Comparison of ENCODE assay signal across 11 cellular contexts in the genomic region with DNA sequence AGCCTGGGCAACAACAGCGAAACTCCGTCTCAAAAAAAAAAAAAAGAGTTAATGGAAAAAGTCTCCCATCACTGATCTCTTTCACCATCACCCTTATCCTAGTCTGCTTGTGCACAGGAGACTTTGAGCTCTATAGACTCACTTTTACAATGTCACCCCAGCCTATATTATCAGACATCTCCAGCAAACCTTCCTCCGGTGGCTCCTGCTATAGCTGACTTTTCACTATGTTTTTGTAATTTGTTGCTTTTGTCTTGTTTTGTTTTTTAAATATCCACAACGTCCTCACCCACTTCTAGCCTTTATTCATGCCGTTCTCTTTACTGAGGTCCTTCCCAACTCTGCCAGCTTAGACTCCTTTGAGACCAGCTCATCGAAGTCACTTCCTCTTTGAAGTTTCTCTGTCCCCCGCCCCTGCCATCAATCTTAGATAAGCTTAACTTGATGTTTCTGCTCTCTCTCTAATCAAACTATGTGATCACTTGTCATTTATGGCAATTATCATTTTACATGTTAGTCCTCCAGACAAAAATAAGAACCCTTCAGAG.
DNase-seq lines count a peak whose midpoint lies in the region; ATAC-seq, FAIRE-seq and TF ChIP-seq lines count a peak whose summit lies in the region.
"Had no signal": no experiment of that assay in that cellular context is flagged by ENCODE, and none has a peak within 500 bp of the region (broad histone marks: within the 10 kb centered on the region; RNA-seq: fewer than 3 reads in every experiment).

No MANE protein-coding gene starts in this region.

- DNase-seq in HepG2 (ENCODE audit: low spot score) (no peak), right lobe of liver (no peak), RPMI8226 (peak; percentile 52), endothelial cell of umbilical vein (ENCODE audit: low read depth, low spot score) (no peak), thyroid gland (no peak), retina (no peak)
- DNase-seq: dermis blood vessel endothelial cell; stimulated activated naive CD4-positive, alpha-beta T cell treated with Interleukin-2 at 50 U/mL for 16 hours had no signal

- peak overlapping the region; percentile 75 for H2AFZ ChIP-seq in HepG2 (ENCODE audit: low read length)
- peak overlapping the region; percentile 47 for H2AFZ ChIP-seq in endothelial cell of umbilical vein (ENCODE audit: low read depth, low read length)

- POLR2A ChIA-PET in HepG2 (lab: Yijun Ruan, JAX) (interaction anchor here (0.7 to 1.5 kb wide), 6 partner anchors 8 to 82 kb away, joined by 3 to 19 read pairs (median 9); a partner anchor contains a TSS), endothelial cell of umbilical vein (lab: Charles Lee) (interaction anchor here (0.6 to 0.7 kb wide), 2 partner anchors 65 to 83 kb away, joined by 3 read pairs; a partner anchor contains a TSS)

- H3K27ac ChIP-seq in HepG2 (ENCODE audit: extremely low read length, insufficient read depth, low read length) (peak overlapping the region; percentile 57), right lobe of liver (no peak overlapping the region), endothelial cell of umbilical vein (ENCODE audit: insufficient read depth, low read depth, low read length) (no peak overlapping the region), thyroid gland (peak overlapping the region in 2 of 3 donors; percentile 0 to 43)

- H3K9me3 ChIP-seq in HepG2 (ENCODE audit: low read length) = no peaks in the 10 kb centered on the region
- H3K9me3 ChIP-seq in right lobe of liver = no peaks in the 10 kb centered on the region
- no peaks in the 10 kb centered on the region for H3K9me3 ChIP-seq in endothelial cell of umbilical vein (replicated peaks; ENCODE audit: control insufficient read depth, insufficient read depth, low read length)
- H3K9me3 ChIP-seq in thyroid gland = no peaks in the 10 kb centered on the region

- 12% methylated on average over 7 of the region's 7 CpGs for WGBS in HepG2 (ENCODE audit: low lambda C conversion rate)
- WGBS in right lobe of liver (ENCODE audit: insufficient coverage, low coverage, low lambda C conversion rate, missing lambda C conversion rate) = 68% methylated on average over 7 of the region's 7 CpGs
- 63 to 65% methylated on average over 7 of the region's 7 CpGs for WGBS in thyroid gland, 2 donors

- FAIRE-seq in HepG2 (lab: Jason Lieb, UNC) (no peak), endothelial cell of umbilical vein (lab: Jason Lieb, UNC) (no peak)
- FAIRE-seq: G401.6 had no signal

- dilution Hi-C loops in endothelial cell of umbilical vein (cut with MboI; ENCODE audit: extremely low pct_ligation_motif_present, low sequenced_read_pairs) = loop anchor here (25.0 kb wide), 1 partner anchor 95 kb away; a partner anchor contains a TSS

- H4K20me1 ChIP-seq in HepG2 (ENCODE audit: insufficient read depth, low read length) (no peaks in the 10 kb centered on the region), endothelial cell of umbilical vein (replicated peaks; ENCODE audit: control insufficient read depth, extremely low read depth, insufficient read depth, low read length) (no peaks in the 10 kb centered on the region)

- BruUV-seq in HepG2 (replicated peaks; lab: Mats Ljungman, UMichigan) (no TSS peak), endothelial cell of umbilical vein (replicated peaks; lab: Mats Ljungman, UMichigan) (no TSS peak)

- peak overlapping the region in 1 of 3 experiments; percentile 24; a peak in 1 of 6 replicates for H3K4me3 ChIP-seq in HepG2 (replicated peaks in 1 of 3; ENCODE audit: insufficient read depth in 1 of 3, low read depth in 2 of 3, low read length in 3 of 3)
- H3K4me3 ChIP-seq in right lobe of liver = no peak overlapping the region
- no peak overlapping the region for H3K4me3 ChIP-seq in endothelial cell of umbilical vein (replicated peaks in 1 of 3; ENCODE audit: insufficient read depth in 1 of 3, low read depth in 1 of 3, low read length in 3 of 3)
- no peak overlapping the region for H3K4me3 ChIP-seq in thyroid gland (replicated peaks in 1 of 3)

- in situ Hi-C loops in HepG2 (cut with HindIII; ENCODE audit: extremely low pct_ligation_motif_present, low pct_unique_long_range_greater_than_20kb) = no loop called here

- H3K79me2 ChIP-seq in HepG2 (ENCODE audit: insufficient read depth, low read length) = no peaks in the 10 kb centered on the region
- H3K79me2 ChIP-seq in endothelial cell of umbilical vein (ENCODE audit: control insufficient read depth, insufficient read depth, low read length) = no peaks in the 10 kb centered on the region

- TF ChIP-seq CTCF in HepG2 (CRISPR knock-in tag; IDR thresholded peaks at IDR 0.05) (no peak), right lobe of liver (IDR thresholded peaks at IDR 0.05) (no peak), endothelial cell of umbilical vein (IDR thresholded peaks at IDR 0.05; ENCODE audit: extremely low read depth in 1 of 2, insufficient read depth in 1 of 2, low read depth in 1 of 2, low read length in 2 of 2) (no peak), thyroid gland (IDR thresholded peaks at IDR 0.05) (no peak)

- CTCF ChIA-PET in HepG2 (lab: Yijun Ruan, JAX; ENCODE audit: low intra/inter-chr PET ratio, low total read pairs) (no interaction called here), endothelial cell of umbilical vein (lab: Charles Lee) (interaction anchor here (1.2 kb wide), 1 partner anchor 65 kb away, joined by 3 read pairs; no protein-coding TSS in a partner anchor)

- ATAC-seq in HepG2 = peak; percentile 63
- no peak for ATAC-seq in right lobe of liver
- ATAC-seq in HG02852 (IDR thresholded peaks at IDR 0.05; ENCODE audit: unreplicated experiment) = no peak
- ATAC-seq in HG03342 (IDR thresholded peaks at IDR 0.05; ENCODE audit: unreplicated experiment) = no peak

- intact Hi-C loops in HepG2 (cut with micrococcal nuclease; ENCODE audit: unreplicated experiment) = no loop called here
- intact Hi-C loops in right lobe of liver (cut with DNase I) = no loop called here
- intact Hi-C loops in endothelial cell of umbilical vein (cut with micrococcal nuclease) = no loop called here
- intact Hi-C loops in thyroid gland (cut with DNase I) = no loop called here

- TF ChIP-seq RAD21 in HepG2 (CRISPR knock-in tag; IDR thresholded peaks at IDR 0.05) = no peak

- H3K27me3 ChIP-seq in HepG2 (ENCODE audit: control insufficient read depth in 1 of 2, insufficient read depth in 2 of 2, low read length in 2 of 2) (no peaks in the 10 kb centered on the region), right lobe of liver (no peaks in the 10 kb centered on the region), endothelial cell of umbilical vein (ENCODE audit: control insufficient read depth in 2 of 2, insufficient read depth in 2 of 2, low read length in 2 of 2) (no peaks in the 10 kb centered on the region), thyroid gland (no peaks in the 10 kb centered on the region)

- H3K4me2 ChIP-seq in HepG2 (ENCODE audit: low read depth, low read length) = peak overlapping the region; percentile 63
- no peak overlapping the region for H3K4me2 ChIP-seq in endothelial cell of umbilical vein (ENCODE audit: insufficient read depth, low read length)

- H3K9ac ChIP-seq in HepG2 (ENCODE audit: insufficient read depth, low read depth, low read length) (no peak overlapping the region), endothelial cell of umbilical vein (replicated peaks; ENCODE audit: extremely low read depth, insufficient read depth, low read length) (no peak overlapping the region)

- H3K36me3 ChIP-seq in HepG2 (replicated peaks in 1 of 2; ENCODE audit: control insufficient read depth in 1 of 2, insufficient read depth in 2 of 2, low read length in 2 of 2) = no peaks in the 10 kb centered on the region
- no peaks in the 10 kb centered on the region for H3K36me3 ChIP-seq in right lobe of liver
- no peaks in the 10 kb centered on the region for H3K36me3 ChIP-seq in endothelial cell of umbilical vein (ENCODE audit: control insufficient read depth in 2 of 2, extremely low read depth in 1 of 2, insufficient read depth in 2 of 2, low read length in 2 of 2)
- H3K36me3 ChIP-seq in thyroid gland = no peaks in the 10 kb centered on the region

- H3K4me1 ChIP-seq in HepG2 (ENCODE audit: insufficient read depth, low read length) = peaks cover 50% of the 10 kb centered on the region
- peaks cover 0 to 6% (median 0%) of the 10 kb centered on the region in 4 donors for H3K4me1 ChIP-seq in right lobe of liver
- peaks cover 9% of the 10 kb centered on the region for H3K4me1 ChIP-seq in endothelial cell of umbilical vein (ENCODE audit: control insufficient read depth, extremely low read depth, insufficient read depth, low read length)
- H3K4me1 ChIP-seq in thyroid gland = peaks cover 17 to 22% of the 10 kb centered on the region in 2 donors

- no peak for TF ChIP-seq POLR2A in HepG2 (IDR thresholded peaks at IDR 0.05; ENCODE audit: insufficient read depth in 1 of 2, low read depth in 2 of 2, low read length in 2 of 2)
- TF ChIP-seq POLR2A in right lobe of liver (IDR thresholded peaks at IDR 0.05) = no peak
- TF ChIP-seq POLR2A in endothelial cell of umbilical vein (IDR thresholded peaks at IDR 0.05; ENCODE audit: low read depth, low read length) = no peak
- no peak for TF ChIP-seq POLR2A in thyroid gland (IDR thresholded peaks at IDR 0.05)

- TF ChIP-seq EP300 in HepG2 (IDR thresholded peaks at IDR 0.05; ENCODE audit: low read depth in 2 of 2, low read length in 2 of 2) (no peak), HepG2 (CRISPR knock-in tag; IDR thresholded peaks at IDR 0.05; ENCODE audit: borderline replicate concordance) (no peak)

- H3K9me1 ChIP-seq in endothelial cell of umbilical vein (replicated peaks; ENCODE audit: control insufficient read depth, extremely low read depth, insufficient read depth, low read length) = no peaks in the 10 kb centered on the region

TF ChIP-seq in endothelial cell of umbilical vein, 7 proteins besides CTCF, POLR2A, EP300 and RAD21:
- TF ChIP-seq FOS (IDR thresholded peaks at IDR 0.05; ENCODE audit: borderline replicate concordance, insufficient read depth, low read length) (no peak), POLR2AphosphoS5 (IDR thresholded peaks at IDR 0.05; ENCODE audit: insufficient read depth, low read depth, low read length) (no peak)

Comparison
In these comparisons a context has a peak if more than half of its experiments do, and no peak if none do; other contexts are left out.
1. H3K27ac ChIP-seq: peak in HepG2 (single experiment) and thyroid gland (2 of 3); none in right lobe of liver (0 of 3) and endothelial cell of umbilical vein (single experiment).